In genomic region chr3:172060234-172060633, GRCh38 we compare ENCODE assay signal across 22 cellular contexts. TPM values are rescaled to one million over a fixed set of nuclear protein-coding genes. Genes with fewer than 3 reads are reported as not detected.
DNase-seq lines count a peak whose midpoint lies in the region; ATAC-seq, FAIRE-seq and TF ChIP-seq lines count a peak whose summit lies in the region.
"Had no signal": no experiment of that assay in that cellular context is flagged by ENCODE, and none has a peak within 500 bp of the region (broad histone marks: within the 10 kb centered on the region; RNA-seq: fewer than 3 reads in every experiment).

No MANE protein-coding gene starts in this region.

- H3K4me1 ChIP-seq in MM.1S (ENCODE audit: low read length) (peaks cover 58% of the 10 kb centered on the region), endothelial cell of umbilical vein (ENCODE audit: control insufficient read depth, extremely low read depth, insufficient read depth, low read length) (peaks cover 73% of the 10 kb centered on the region)

- peak overlapping the region; percentile 31 for H3K4me3 Mint-ChIP-seq in natural killer cell
- H3K4me3 Mint-ChIP-seq: B cell; CD4-positive, alpha-beta memory T cell had no signal

- H3K79me2 ChIP-seq in MM.1S (ENCODE audit: low read length) (peaks cover 94% of the 10 kb centered on the region), endothelial cell of umbilical vein (ENCODE audit: control insufficient read depth, insufficient read depth, low read length) (peaks cover 91% of the 10 kb centered on the region)

- peaks cover 81 to 87% of the 10 kb centered on the region in 2 donors for H3K4me1 Mint-ChIP-seq in natural killer cell

- H3K9me1 ChIP-seq in endothelial cell of umbilical vein (replicated peaks; ENCODE audit: control insufficient read depth, extremely low read depth, insufficient read depth, low read length) = no peaks in the 10 kb centered on the region

- H2AFZ ChIP-seq in MM.1S (ENCODE audit: low read length) = no peak overlapping the region
- no peak overlapping the region for H2AFZ ChIP-seq in endothelial cell of umbilical vein (ENCODE audit: low read depth, low read length)

- no peak for DNase-seq in MM.1S
- DNase-seq in endothelial cell of umbilical vein (ENCODE audit: low read depth, low spot score) = no peak
- DNase-seq in natural killer cell = no peak
- DNase-seq in GM19238 (ENCODE audit: insufficient read length, low spot score) = no peak
- no peak for DNase-seq in NCI-H1436 (lab: John Stamatoyannopoulos, UW)
- DNase-seq: CD4-positive, alpha-beta memory T cell; GF-D8; KG1; MV-4-11; NCI-H1417; NCI-H1930; NCI-H226; NCI-H526; Peyer's patch; SW 1271 had no signal

- no peak for FAIRE-seq in endothelial cell of umbilical vein (lab: Jason Lieb, UNC)
- FAIRE-seq: GM12878, GM19239 had no signal

- H4K20me1 ChIP-seq in MM.1S (ENCODE audit: insufficient read depth, low read length) = peaks cover 4% of the 10 kb centered on the region; the same call in 1 of the 2 replicates
- H4K20me1 ChIP-seq in endothelial cell of umbilical vein (replicated peaks; ENCODE audit: control insufficient read depth, extremely low read depth, insufficient read depth, low read length) = peaks cover 32% of the 10 kb centered on the region

- H3K4me3 ChIP-seq in MM.1S (ENCODE audit: low read length) (no peak overlapping the region), endothelial cell of umbilical vein (replicated peaks in 1 of 3; ENCODE audit: insufficient read depth in 1 of 3, low read depth in 1 of 3, low read length in 3 of 3) (no peak overlapping the region)
- H3K4me3 ChIP-seq: GM12878, HAP-1, Peyer's patch had no signal

- H3K4me2 ChIP-seq in MM.1S (ENCODE audit: low read depth, low read length) (peak overlapping the region; percentile 56; the same call in 1 of the 2 replicates), endothelial cell of umbilical vein (ENCODE audit: insufficient read depth, low read length) (peak overlapping the region; percentile 37)

- H3K36me3 Mint-ChIP-seq in natural killer cell = no peaks in the 10 kb centered on the region

- peaks cover 26% of the 10 kb centered on the region for H3F3A ChIP-seq in MM.1S (ENCODE audit: insufficient read depth, low read length)

- H3K9me3 ChIP-seq in MM.1S (replicated peaks; ENCODE audit: insufficient read depth, low read length) (no peaks in the 10 kb centered on the region), endothelial cell of umbilical vein (replicated peaks; ENCODE audit: control insufficient read depth, insufficient read depth, low read length) (no peaks in the 10 kb centered on the region)
- H3K9me3 ChIP-seq: HAP-1, Peyer's patch had no signal

- H3K36me3 ChIP-seq in MM.1S (replicated peaks; ENCODE audit: insufficient read depth, low read length) (0 out of 2 replicates have a peak, but pooled peaks cover 10% of the 10 kb centered on the region), endothelial cell of umbilical vein (ENCODE audit: control insufficient read depth in 2 of 2, extremely low read depth in 1 of 2, insufficient read depth in 2 of 2, low read length in 2 of 2) (peaks cover 5 to 7% of the 10 kb centered on the region in 2 experiments)
- H3K36me3 ChIP-seq: HAP-1, Peyer's patch had no signal

- no peak for TF ChIP-seq POLR2A in endothelial cell of umbilical vein (IDR thresholded peaks at IDR 0.05; ENCODE audit: low read depth, low read length)

- CTCF ChIA-PET in endothelial cell of umbilical vein (lab: Charles Lee) = no interaction called here

- no peaks in the 10 kb centered on the region for H3K27me3 Mint-ChIP-seq in natural killer cell (ENCODE audit: low read depth in 2 of 2)
- H3K27me3 Mint-ChIP-seq: CD4-positive, alpha-beta memory T cell had no signal

- TF ChIP-seq CTCF in MM.1S (IDR thresholded peaks at IDR 0.05; ENCODE audit: low read length) = no peak
- TF ChIP-seq CTCF in endothelial cell of umbilical vein (IDR thresholded peaks at IDR 0.05; ENCODE audit: extremely low read depth in 1 of 2, insufficient read depth in 1 of 2, low read depth in 1 of 2, low read length in 2 of 2) = no peak
- no peak for TF ChIP-seq CTCF in natural killer cell (IDR thresholded peaks at IDR 0.05)

- dilution Hi-C loops in endothelial cell of umbilical vein (cut with MboI; ENCODE audit: extremely low pct_ligation_motif_present, low sequenced_read_pairs) = no loop called here

- peak overlapping the region; percentile 65; the same call in 1 of the 2 replicates for H3K27ac ChIP-seq in MM.1S (ENCODE audit: low read length)
- H3K27ac ChIP-seq in endothelial cell of umbilical vein (ENCODE audit: insufficient read depth, low read depth, low read length) = no peak overlapping the region
- H3K27ac ChIP-seq: Peyer's patch had no signal

- H3K9me2 ChIP-seq in MM.1S (replicated peaks; ENCODE audit: insufficient read depth, low read length) = no peaks in the 10 kb centered on the region

- POLR2A ChIA-PET in endothelial cell of umbilical vein (lab: Charles Lee) = no interaction called here

- H3K27me3 ChIP-seq in MM.1S (replicated peaks; ENCODE audit: insufficient read depth, low read length) = no peaks in the 10 kb centered on the region
- H3K27me3 ChIP-seq in endothelial cell of umbilical vein (ENCODE audit: control insufficient read depth in 2 of 2, insufficient read depth in 2 of 2, low read length in 2 of 2) = no peaks in the 10 kb centered on the region
- H3K27me3 ChIP-seq: Peyer's patch had no signal

- BruUV-seq in endothelial cell of umbilical vein (replicated peaks; lab: Mats Ljungman, UMichigan) = no TSS peak

- no peak for ATAC-seq in natural killer cell
- no peak for ATAC-seq in HG03196 (IDR thresholded peaks at IDR 0.05; ENCODE audit: unreplicated experiment)
- no peak for ATAC-seq in HG03521 (IDR thresholded peaks at IDR 0.05; ENCODE audit: unreplicated experiment)
- ATAC-seq: GM12878, Right ventricle myocardium inferior had no signal

- H3K27ac Mint-ChIP-seq in natural killer cell = peak overlapping the region; percentile 69 to 72
- H3K27ac Mint-ChIP-seq: B cell had no signal

- H3K9ac ChIP-seq in MM.1S (ENCODE audit: low read length) (no peak overlapping the region), endothelial cell of umbilical vein (replicated peaks; ENCODE audit: extremely low read depth, insufficient read depth, low read length) (no peak overlapping the region)

- H3K9me3 Mint-ChIP-seq in natural killer cell = no peaks in the 10 kb centered on the region
- H3K9me3 Mint-ChIP-seq: CD4-positive, alpha-beta memory T cell had no signal

- intact Hi-C loops in endothelial cell of umbilical vein (cut with micrococcal nuclease) = loop anchor here (10.0 kb wide), 1 partner anchor 415 kb away; no protein-coding TSS in a partner anchor
- intact Hi-C loops in natural killer cell (cut with micrococcal nuclease) = loop anchor here (2.0 to 5.0 kb wide), 2 partner anchors 13 to 37 kb away; no protein-coding TSS in a partner anchor

TF ChIP-seq in endothelial cell of umbilical vein, 7 proteins besides CTCF, POLR2A, EP300 and RAD21:
- TF ChIP-seq MAX (IDR thresholded peaks at IDR 0.05; ENCODE audit: insufficient read depth, insufficient read length) = no peak
- TF ChIP-seq MYC (IDR thresholded peaks at IDR 0.05; ENCODE audit: low read depth, low read length) = no peak
- TF ChIP-seq GATA2 (IDR thresholded peaks at IDR 0.05; ENCODE audit: insufficient read depth, insufficient read length, low read depth, low read length) = no peak
- no peak for TF ChIP-seq POLR2AphosphoS5 (IDR thresholded peaks at IDR 0.05; ENCODE audit: insufficient read depth, low read depth, low read length)
- no peak for TF ChIP-seq EZH2 (IDR thresholded peaks at IDR 0.05; ENCODE audit: borderline replicate concordance, low read depth, low read length, severe bottlenecking)
- TF ChIP-seq FOS (IDR thresholded peaks at IDR 0.05; ENCODE audit: borderline replicate concordance, insufficient read depth, low read length) = no peak
- TF ChIP-seq JUN (IDR thresholded peaks at IDR 0.05; ENCODE audit: borderline replicate concordance, insufficient read depth, insufficient read length, low read depth) = no peak

RNA-seq across cellular contexts. Expression of gene FNDC3B, which starts 20.9 kb away (rescaled TPM):
- total RNA-seq in endothelial cell of umbilical vein = 295 and 302 TPM in 2 replicates
- polyA plus RNA-seq in endothelial cell of umbilical vein = 73.3 and 91.6 TPM in 2 replicates
- polyA plus RNA-seq in endothelial cell of umbilical vein (2011; cell fraction: cytosol; rRNA removed) = 33.7 and 41.2 TPM in 2 replicates
- 145 and 149 TPM in 2 replicates for polyA plus RNA-seq in endothelial cell of umbilical vein (2011; cell fraction: nucleus; rRNA removed)
- 102 and 121 TPM in 2 replicates for polyA plus RNA-seq in endothelial cell of umbilical vein (2012)
- 528 and 540 TPM in 2 replicates for polyA minus RNA-seq in endothelial cell of umbilical vein
- polyA minus RNA-seq in endothelial cell of umbilical vein (2011; cell fraction: cytosol; rRNA and poly(A)+ RNA removed) = 13.1 TPM
- polyA minus RNA-seq in endothelial cell of umbilical vein (2011; cell fraction: nucleus; rRNA and poly(A)+ RNA removed) = 861 and 1,327 TPM in 2 replicates
- total RNA-seq in natural killer cell = 100 to 1,000 TPM; 154 to 214 (median 206) TPM
